21 cellular contexts compared by ENCODE assay signal in genomic region chr6:145763742-145764141, GRCh38.
"Had no signal": no experiment of that assay in that cellular context is flagged by ENCODE, and none has a peak within 500 bp of the region (broad histone marks: within the 10 kb centered on the region; RNA-seq: fewer than 3 reads in every experiment).

No MANE protein-coding gene starts in this region.

- H3K4me1 ChIP-seq: heart left ventricle, lower lobe of right lung, neural progenitor cell, spleen, tibial nerve, upper lobe of right lung had no signal

- H3K27me3 ChIP-seq: heart left ventricle, neural progenitor cell, ovary, spleen, tibial nerve, upper lobe of right lung had no signal

- H2AFZ ChIP-seq: neural progenitor cell had no signal

- H3K9ac ChIP-seq: neural progenitor cell had no signal

- H3K4me2 ChIP-seq: neural progenitor cell had no signal

- H3K36me3 ChIP-seq: heart left ventricle, lower lobe of right lung, neural progenitor cell, ovary, spleen, tibial nerve, upper lobe of right lung had no signal

- FAIRE-seq: endometrium, frontal cortex had no signal

- ATAC-seq: esophagus mucosa; heart left ventricle; left colon; lower lobe of right lung; right cardiac atrium; stimulated activated memory B cell treated with anti-CD40 and anti-IgM and Interleukin-4, amounts not matched to agents 10 μg/mL and 1 μg/mL and 100 μg/mL, for 72 hours; upper lobe of right lung had no signal

- H3K4me3 ChIP-seq: heart left ventricle, lower lobe of right lung, neural progenitor cell, ovary, spleen, tibial nerve, upper lobe of right lung had no signal

- H3K9me3 ChIP-seq: heart left ventricle, lower lobe of right lung, ovary, spleen, tibial nerve, upper lobe of right lung had no signal

- H3K27ac ChIP-seq: heart left ventricle, lower lobe of right lung, neural progenitor cell, ovary, spleen, tibial nerve, upper lobe of right lung had no signal

- DNase-seq: effector memory CD4-positive, alpha-beta T cell; heart left ventricle; hypothalamus; islet precursor cell; left colon; lower lobe of right lung; midbrain; nucleus accumbens; ovary; right cardiac atrium; spleen; stimulated activated CD4-positive, alpha-beta T cell treated with anti-CD3 and anti-CD28 coated beads, Interleukin-15, amount 100 ng/mL, for 24 hours; stimulated activated CD4-positive, alpha-beta T cell treated with anti-CD3 and anti-CD28 coated beads, Interleukin-1b, Interleukin-23, amount 100 ng/mL, for 48 hours; stimulated activated CD4-positive, alpha-beta T cell treated with anti-CD3 and anti-CD28 coated beads, Interleukin-4, amount 100 ng/mL, for 24 hours; upper lobe of right lung had no signal
